Comparison of ENCODE assay signal across 16 cellular contexts in the genomic region with DNA sequence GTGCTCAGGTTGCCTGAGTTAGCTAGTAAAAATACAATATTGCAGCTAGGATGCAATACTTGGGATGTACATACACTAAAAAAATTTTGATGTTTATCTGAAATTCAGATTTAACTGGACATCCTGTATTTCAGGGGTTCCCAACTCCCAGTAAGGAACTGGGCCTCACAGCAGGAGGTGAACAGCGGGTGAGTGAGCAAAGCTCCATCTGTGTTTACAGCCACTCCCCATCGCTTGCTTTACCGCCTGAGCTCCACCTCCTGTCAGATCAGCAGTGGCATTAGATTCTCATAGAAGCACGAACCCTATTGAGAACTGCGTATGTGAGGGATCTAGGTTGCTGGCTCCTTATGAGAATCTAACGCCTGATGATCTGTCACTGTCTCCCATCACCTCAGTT.
DNase-seq lines count a peak whose midpoint lies in the region; ATAC-seq and TF ChIP-seq lines count a peak whose summit lies in the region.
"Had no signal": no experiment of that assay in that cellular context is flagged by ENCODE, and none has a peak within 500 bp of the region (broad histone marks: within the 10 kb centered on the region; RNA-seq: fewer than 3 reads in every experiment).

No MANE protein-coding gene starts in this region.

- no peak overlapping the region for H2AK5ac ChIP-seq in mesenchymal stem cell (ENCODE audit: low read length, severe bottlenecking)

- H3K4me1 ChIP-seq in mesenchymal stem cell (ENCODE audit: control insufficient read depth, insufficient read depth, low read depth, low read length): no peaks in the 10 kb centered on the region
- H3K4me1 ChIP-seq in tibial artery: no peaks in the 10 kb centered on the region
- H3K4me1 ChIP-seq in psoas muscle: no peaks in the 10 kb centered on the region
- H3K4me1 ChIP-seq: BLaER1 treated with 17β-estradiol and CSF1 and Interleukin-3, amounts not matched to agents 10 nM and 100 nM had no signal

- no peaks in the 10 kb centered on the region for H3K36me3 ChIP-seq in mesenchymal stem cell (ENCODE audit: control insufficient read depth in 1 of 2, insufficient read depth in 2 of 2, low read depth in 1 of 2, low read length in 2 of 2)
- H3K36me3 ChIP-seq in tibial artery: no peaks in the 10 kb centered on the region
- H3K36me3 ChIP-seq in psoas muscle (ENCODE audit: insufficient read depth in 1 of 2, low read depth in 1 of 2): no peaks in the 10 kb centered on the region

- no peak overlapping the region for H3K9ac ChIP-seq in mesenchymal stem cell (ENCODE audit: low read length)
- H3K9ac ChIP-seq: BLaER1 treated with 17β-estradiol and CSF1 and Interleukin-3, amounts not matched to agents 10 nM and 100 nM had no signal

- H3K27ac ChIP-seq in mesenchymal stem cell (ENCODE audit: low read length, poor library complexity, severe bottlenecking) (no peak overlapping the region), tibial artery (no peak overlapping the region), psoas muscle (no peak overlapping the region)
- H3K27ac ChIP-seq: BLaER1 treated with 17β-estradiol and CSF1 and Interleukin-3, amounts not matched to agents 10 nM and 100 nM had no signal

- WGBS in mesenchymal stem cell: 93% methylated on average over 6 of the region's 6 CpGs
- 95 to 97% (median 95%) methylated on average over 6 of the region's 6 CpGs for WGBS in psoas muscle, 3 donors

- no peak for ATAC-seq in psoas muscle
- ATAC-seq in GM19035 (IDR thresholded peaks at IDR 0.05; ENCODE audit: unreplicated experiment): no peak
- ATAC-seq: CD8-positive, alpha-beta T cell; HepG2 had no signal

- H3K27me3 ChIP-seq in mesenchymal stem cell (ENCODE audit: control insufficient read depth in 1 of 2, insufficient read depth in 1 of 2, low read length in 2 of 2) (peaks cover 0 to 4% of the 10 kb centered on the region in 2 experiments), tibial artery (no peaks in the 10 kb centered on the region), psoas muscle (ENCODE audit: insufficient read depth in 3 of 3, low read length in 2 of 3) (no peaks in the 10 kb centered on the region)
- H3K27me3 ChIP-seq: BLaER1 treated with 17β-estradiol and CSF1 and Interleukin-3, amounts not matched to agents 10 nM and 100 nM had no signal

- no peak overlapping the region for H4K8ac ChIP-seq in mesenchymal stem cell (ENCODE audit: low read length)

- no peak overlapping the region for H3K4ac ChIP-seq in mesenchymal stem cell (ENCODE audit: low read depth in 1 of 2, low read length in 2 of 2)

- H2BK15ac ChIP-seq in mesenchymal stem cell (ENCODE audit: low read depth, poor library complexity, severe bottlenecking): no peak overlapping the region

- peak overlapping the region in 1 of 2 experiments; percentile 34 for H2BK12ac ChIP-seq in mesenchymal stem cell (ENCODE audit: low read length in 2 of 2)

- peak overlapping the region; percentile 18 for H4K91ac ChIP-seq in mesenchymal stem cell (ENCODE audit: low read length)

- TF ChIP-seq CTCF in tibial artery (IDR thresholded peaks at IDR 0.05): no peak
- TF ChIP-seq CTCF in psoas muscle (IDR thresholded peaks at IDR 0.05): no peak

- no peak overlapping the region for H2BK5ac ChIP-seq in mesenchymal stem cell (ENCODE audit: low read depth, low read length, poor library complexity, severe bottlenecking)

- no peak overlapping the region for H2AFZ ChIP-seq in mesenchymal stem cell (ENCODE audit: low read depth, low read length)

- no peaks in the 10 kb centered on the region for H3K79me1 ChIP-seq in mesenchymal stem cell (replicated peaks; ENCODE audit: low read length, poor library complexity, severe bottlenecking)

- H3K23ac ChIP-seq in mesenchymal stem cell (ENCODE audit: low read length in 2 of 2): no peak overlapping the region

- no peak overlapping the region for H3K18ac ChIP-seq in mesenchymal stem cell (ENCODE audit: low read depth in 1 of 2, low read length in 2 of 2)

- intact Hi-C loops in tibial artery (cut with DNase I; ENCODE audit: low total_unique reads): no loop called here
- intact Hi-C loops in psoas muscle (cut with DNase I): no loop called here

- DNase-seq in NCI-H82 (lab: John Stamatoyannopoulos, UW) (peak; percentile 29), NCI-H82 treated with DMSO at 0.1 percent for 48 hours (lab: John Stamatoyannopoulos, UW; ENCODE audit: unreplicated experiment) (no peak), amniotic epithelial cell (ENCODE audit: low read depth) (peak; percentile 27), mesenchymal stem cell (no peak), tibial artery (no peak), psoas muscle (no peak)
- DNase-seq: 8988T; CD8-positive, alpha-beta T cell; COR-L47; DMS153; DMS79; GDM1; H9 had no signal

- H3K4me2 ChIP-seq in mesenchymal stem cell (ENCODE audit: low read length, poor library complexity, severe bottlenecking): no peak overlapping the region
- H3K4me2 ChIP-seq: BLaER1 treated with 17β-estradiol and CSF1 and Interleukin-3, amounts not matched to agents 10 nM and 100 nM had no signal

- H2BK120ac ChIP-seq in mesenchymal stem cell (ENCODE audit: low read depth, low read length): no peak overlapping the region

- peaks cover 3% of the 10 kb centered on the region for H3K9me3 ChIP-seq in mesenchymal stem cell (ENCODE audit: control insufficient read depth, low read length)
- H3K9me3 ChIP-seq in tibial artery: peaks cover 0 to 2% (median 0%) of the 10 kb centered on the region in 3 donors
- no peaks in the 10 kb centered on the region for H3K9me3 ChIP-seq in psoas muscle

- no peak overlapping the region for H3K14ac ChIP-seq in mesenchymal stem cell (ENCODE audit: low read length in 2 of 2)

- no peak overlapping the region for H3K4me3 ChIP-seq in mesenchymal stem cell (ENCODE audit: insufficient read depth in 1 of 2, low read depth in 1 of 2, low read length in 2 of 2)
- no peak overlapping the region for H3K4me3 ChIP-seq in tibial artery
- no peak overlapping the region for H3K4me3 ChIP-seq in psoas muscle
- H3K4me3 ChIP-seq: BLaER1 treated with 17β-estradiol and CSF1 and Interleukin-3, amounts not matched to agents 10 nM and 100 nM had no signal

Comparison
In these comparisons a context has a peak if more than half of its experiments do, and no peak if none do; other contexts are left out.
1. DNase-seq: peak in NCI-H82 (single experiment) and amniotic epithelial cell (single experiment); none in NCI-H82 treated with DMSO at 0.1 percent for 48 hours (single experiment), mesenchymal stem cell (single experiment), tibial artery (0 of 2) and psoas muscle (0 of 2).